In the genomic region with DNA sequence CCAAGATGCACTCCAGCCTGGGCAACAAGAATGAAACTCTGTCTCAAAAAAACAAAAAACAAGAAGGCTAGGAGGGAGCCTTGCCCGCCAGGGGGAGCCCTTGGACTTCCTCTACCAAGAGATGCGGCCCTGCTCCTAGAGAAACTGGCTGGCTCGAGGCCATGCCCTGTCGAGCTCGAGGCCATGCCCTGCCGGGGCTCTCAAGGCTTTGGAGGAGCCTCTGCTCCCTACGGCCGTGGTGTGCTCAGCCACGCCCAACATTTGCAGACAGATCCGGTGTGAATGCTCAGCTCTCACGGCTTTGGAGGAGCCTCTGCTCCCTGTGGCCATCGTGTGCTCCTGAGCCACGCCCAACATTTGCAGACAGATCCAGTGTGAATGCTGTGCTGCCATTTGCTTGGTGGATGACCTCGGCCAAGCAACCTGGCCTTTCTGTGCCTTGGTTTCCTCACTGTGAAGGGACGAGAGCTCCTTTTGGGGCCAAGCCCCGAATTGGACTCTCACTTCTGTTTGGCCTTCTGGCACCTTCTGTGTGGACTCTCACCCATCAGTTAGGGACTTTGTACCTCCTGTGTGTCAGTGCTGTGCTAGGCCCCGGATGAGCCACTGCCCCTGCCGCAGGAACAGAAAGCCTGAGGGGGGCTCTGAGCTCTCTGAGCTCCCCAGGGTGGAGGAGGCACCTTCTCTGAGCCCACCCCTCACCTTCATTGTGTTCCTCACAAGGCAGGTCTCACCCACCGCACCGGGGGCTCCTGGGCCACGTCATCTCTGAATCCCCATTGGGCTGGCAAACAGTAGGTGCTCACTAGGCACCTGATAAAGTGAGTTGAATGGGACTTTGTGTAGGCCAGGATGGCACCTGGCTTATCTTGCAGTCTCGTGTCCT, we compare ENCODE assay signal across 8 cellular contexts. TPM values are rescaled to one million over a fixed set of nuclear protein-coding genes. Genes with fewer than 3 reads are reported as not detected.
A peak's percentile ranks its signal among the peaks of the same experiment; 100 is the strongest.
DNase-seq lines count a peak whose midpoint lies in the region; ATAC-seq and TF ChIP-seq lines count a peak whose summit lies in the region.

No MANE protein-coding gene starts in this region.

- no peaks in the 10 kb centered on the region for H3K9me3 ChIP-seq in lower lobe of right lung

- peaks cover 0 to 9% (median 3%) of the 10 kb centered on the region in 3 donors for H3K27me3 Mint-ChIP-seq in CD14-positive monocyte (ENCODE audit: low read depth in 3 of 3)
- no peaks in the 10 kb centered on the region for H3K27me3 Mint-ChIP-seq in activated CD4-positive, alpha-beta memory T cell treated with anti-CD3 and anti-CD28 coated beads for 36 hours

- POLR2A ChIA-PET in activated CD4-positive, alpha-beta memory T cell treated with anti-CD3 and anti-CD28 coated beads for 36 hours (lab: Charles Lee) = interaction anchor here (0.5 to 1.2 kb wide), 3 partner anchors 14 to 50 kb away, joined by 3 to 5 read pairs (median 3); partner anchors contain the start of gene C11orf24

- DNase-seq in CD14-positive monocyte (ENCODE audit: low spot score) = peak; percentile 90
- DNase-seq in NCI-H748 treated with DMSO at 0.1 percent for 48 hours (lab: John Stamatoyannopoulos, UW) = peak; percentile 72
- peak; percentile 94 for DNase-seq in activated CD4-positive, alpha-beta memory T cell treated with anti-CD3 and anti-CD28 coated beads for 36 hours
- peak; percentile 91 to 99 (median 97) for DNase-seq in dorsolateral prefrontal cortex
- DNase-seq in lower lobe of right lung = peak; percentile 99
- DNase-seq in stimulated activated CD4-positive, alpha-beta T cell treated with anti-CD3 and anti-CD28 coated beads, TNF-alpha, amount 100 ng/mL, for 1 hour (ENCODE audit: low read depth in 3 of 3, low spot score in 1 of 3) = peak; percentile 82 to 95 (median 86)

- no peaks in the 10 kb centered on the region for H3K9me3 Mint-ChIP-seq in CD14-positive monocyte
- no peaks in the 10 kb centered on the region for H3K9me3 Mint-ChIP-seq in activated CD4-positive, alpha-beta memory T cell treated with anti-CD3 and anti-CD28 coated beads for 36 hours

- peaks cover 8% of the 10 kb centered on the region for H3K4me1 ChIP-seq in lower lobe of right lung

- peaks cover 20% of the 10 kb centered on the region for H3K36me3 ChIP-seq in lower lobe of right lung

- intact Hi-C loops in CD14-positive monocyte (cut with micrococcal nuclease) (loop anchor here (1.0 to 10.0 kb wide), 5 partner anchors 40 to 190 kb away; no protein-coding TSS in a partner anchor), dorsolateral prefrontal cortex (cut with DNase I) (loop anchor here (1.0 to 5.0 kb wide), 7 partner anchors 13 to 190 kb away; partner anchors contain the start of gene C11orf24 (in 1 of the 2)), lower lobe of right lung (cut with DNase I) (no loop called here)
- intact Hi-C loops in activated CD4-positive, alpha-beta memory T cell treated with anti-CD3 and anti-CD28 coated beads for 36 hours (cut with micrococcal nuclease) = loop anchor here (1.0 to 2.0 kb wide), 3 partner anchors 40 to 189 kb away; no protein-coding TSS in a partner anchor

- TF ChIP-seq CTCF in CD14-positive monocyte (IDR thresholded peaks at IDR 0.05) = peak; percentile 89
- peak; percentile 81 to 99 (median 93) for TF ChIP-seq CTCF in dorsolateral prefrontal cortex (IDR thresholded peaks at IDR 0.05 in 54 of 56, conservative IDR thresholded peaks at IDR 0.05 in 2 of 56; ENCODE audit: low read depth in 1 of 56, partially characterized antibody in 56 of 56)
- TF ChIP-seq CTCF in lower lobe of right lung (IDR thresholded peaks at IDR 0.05) = peak; percentile 89

- no peak overlapping the region for H3K27ac Mint-ChIP-seq in CD14-positive monocyte
- H3K27ac Mint-ChIP-seq in activated CD4-positive, alpha-beta memory T cell treated with anti-CD3 and anti-CD28 coated beads for 36 hours = no peak overlapping the region

- H3K27ac ChIP-seq in dorsolateral prefrontal cortex (peak overlapping the region in 50 of 59 donors; percentile 0 to 85 (median 56)), lower lobe of right lung (no peak overlapping the region)

- H3K27me3 ChIP-seq in dorsolateral prefrontal cortex (no peaks in the 10 kb centered on the region), lower lobe of right lung (ENCODE audit: low read depth) (no peaks in the 10 kb centered on the region)

- peak overlapping the region in 33 of 59 donors; percentile 2 to 57 (median 23) for H3K4me3 ChIP-seq in dorsolateral prefrontal cortex
- H3K4me3 ChIP-seq in lower lobe of right lung = peak overlapping the region; percentile 26

- peaks cover 7% of the 10 kb centered on the region for H3K4me1 Mint-ChIP-seq in CD14-positive monocyte
- H3K4me1 Mint-ChIP-seq in activated CD4-positive, alpha-beta memory T cell treated with anti-CD3 and anti-CD28 coated beads for 36 hours (ENCODE audit: low read depth) = peaks cover 3% of the 10 kb centered on the region

- CTCF ChIA-PET in activated CD4-positive, alpha-beta memory T cell treated with anti-CD3 and anti-CD28 coated beads for 36 hours (lab: Charles Lee) = interaction anchor here (0.6 to 6.4 kb wide), 29 partner anchors 9 to 1138 kb away, joined by 3 to 227 read pairs (median 4); partner anchors contain the start of gene C11orf24

- peaks cover 25% of the 10 kb centered on the region in 2 donors for H3K36me3 Mint-ChIP-seq in CD14-positive monocyte
- H3K36me3 Mint-ChIP-seq in activated CD4-positive, alpha-beta memory T cell treated with anti-CD3 and anti-CD28 coated beads for 36 hours = peaks cover 6% of the 10 kb centered on the region

- ATAC-seq in HG03442 (IDR thresholded peaks at IDR 0.05; ENCODE audit: unreplicated experiment) (peak; percentile 50), lower lobe of right lung (peak; percentile 94 to 95), HG03457 (IDR thresholded peaks at IDR 0.05; ENCODE audit: unreplicated experiment) (no peak)

- peak overlapping the region in 1 of 2 donors; percentile 81 for H3K4me3 Mint-ChIP-seq in CD14-positive monocyte
- H3K4me3 Mint-ChIP-seq in activated CD4-positive, alpha-beta memory T cell treated with anti-CD3 and anti-CD28 coated beads for 36 hours = no peak overlapping the region

RNA-seq across cellular contexts. Expression of gene C11orf24, which starts 14.1 kb away (rescaled TPM):
- 10 to 100 TPM in 1 of 2 donors, 1 to 10 TPM in 1; 9.5 to 12.6 TPM for polyA plus RNA-seq in CD14-positive monocyte
- total RNA-seq in activated CD4-positive, alpha-beta memory T cell treated with anti-CD3 and anti-CD28 coated beads for 36 hours = 10 to 100 TPM; 28.0 to 28.9 TPM
- total RNA-seq in dorsolateral prefrontal cortex (10 to 100 TPM; 12.6 to 56.0 (median 23.3) TPM), lower lobe of right lung (24.7 TPM)

RNA-seq across cellular contexts. Expression of gene KMT5B, which starts 44.6 kb away (rescaled TPM):
- 10 to 100 TPM; 12.2 to 22.0 TPM for polyA plus RNA-seq in CD14-positive monocyte
- 10 to 100 TPM; 18.5 to 21.2 TPM for total RNA-seq in activated CD4-positive, alpha-beta memory T cell treated with anti-CD3 and anti-CD28 coated beads for 36 hours
- 10 to 100 TPM; 44.6 to 73.3 (median 57.5) TPM for total RNA-seq in dorsolateral prefrontal cortex
- total RNA-seq in lower lobe of right lung = 48.6 TPM

RNA-seq across cellular contexts. Expression of gene LRP5, which starts 54.7 kb away (rescaled TPM):
- polyA plus RNA-seq in CD14-positive monocyte = under 1 TPM in 1 of 2 donors, not detected in 1; 0.23 TPM
- 1 to 10 TPM; 6.1 to 7.6 TPM for total RNA-seq in activated CD4-positive, alpha-beta memory T cell treated with anti-CD3 and anti-CD28 coated beads for 36 hours
- total RNA-seq in dorsolateral prefrontal cortex (10 to 100 TPM in 50 of 120 experiments, 1 to 10 TPM in 70; 4.5 to 21.7 (median 9.2) TPM), lower lobe of right lung (66.1 TPM)
